ENCODE assay signal across 1 cellular context in the genomic region with DNA sequence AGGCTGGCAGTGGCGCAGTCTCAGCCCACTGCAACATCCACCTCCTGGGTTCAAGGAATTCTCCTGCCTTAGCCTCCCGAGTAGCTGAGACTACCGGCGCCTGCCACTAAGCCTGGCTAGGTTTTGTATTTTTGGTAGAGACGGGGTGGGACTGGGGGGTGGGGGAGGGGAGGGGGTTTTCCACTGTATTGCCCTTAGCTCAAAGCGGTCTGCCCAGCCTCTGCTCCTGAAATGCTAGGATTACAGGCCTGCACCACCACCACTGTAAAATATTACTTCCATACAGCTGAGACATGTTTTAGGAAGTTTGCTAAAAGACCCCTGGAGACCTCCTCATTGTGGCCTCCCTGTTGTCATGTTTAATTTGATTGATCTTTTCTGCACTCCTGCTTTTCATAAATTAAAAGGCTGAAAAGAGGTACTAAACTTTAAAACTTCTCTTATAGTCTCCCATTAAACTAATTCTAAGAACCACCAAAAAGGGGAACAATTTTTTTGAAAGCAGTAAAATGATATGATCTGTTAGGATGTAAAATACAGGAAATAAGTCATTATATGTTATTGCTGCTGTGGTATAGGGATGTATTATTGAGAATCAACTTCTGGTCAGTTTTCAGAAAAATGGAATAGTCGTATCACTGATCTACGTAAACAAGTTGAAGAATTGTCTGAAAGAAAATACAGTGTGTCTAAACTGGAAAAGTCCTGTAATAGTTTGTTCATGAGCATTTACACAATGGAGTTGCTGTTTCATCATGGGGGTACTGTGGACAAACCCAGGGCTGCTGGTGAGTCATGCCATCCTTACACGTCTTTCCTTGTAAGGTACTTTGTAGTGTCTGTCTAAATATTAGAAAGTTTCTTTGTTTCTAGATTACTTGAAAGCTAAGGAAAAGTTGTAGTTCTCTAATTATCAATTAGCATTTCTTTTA.
TF ChIP-seq lines count a peak whose summit lies in the region.

No MANE protein-coding gene starts in this region.

TF ChIP-seq in K562, 482 proteins besides CTCF, POLR2A, EP300 and RAD21 (continued from another document and continues in another):
- TF ChIP-seq, protein P1, sequence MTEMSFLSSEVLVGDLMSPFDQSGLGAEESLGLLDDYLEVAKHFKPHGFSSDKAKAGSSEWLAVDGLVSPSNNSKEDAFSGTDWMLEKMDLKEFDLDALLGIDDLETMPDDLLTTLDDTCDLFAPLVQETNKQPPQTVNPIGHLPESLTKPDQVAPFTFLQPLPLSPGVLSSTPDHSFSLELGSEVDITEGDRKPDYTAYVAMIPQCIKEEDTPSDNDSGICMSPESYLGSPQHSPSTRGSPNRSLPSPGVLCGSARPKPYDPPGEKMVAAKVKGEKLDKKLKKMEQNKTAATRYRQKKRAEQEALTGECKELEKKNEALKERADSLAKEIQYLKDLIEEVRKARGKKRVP (CRISPR knock-in tag; IDR thresholded peaks at IDR 0.05): 0 out of 2 replicates have a peak, but pooled peaks have one; percentile 41
- TF ChIP-seq, protein P2, sequence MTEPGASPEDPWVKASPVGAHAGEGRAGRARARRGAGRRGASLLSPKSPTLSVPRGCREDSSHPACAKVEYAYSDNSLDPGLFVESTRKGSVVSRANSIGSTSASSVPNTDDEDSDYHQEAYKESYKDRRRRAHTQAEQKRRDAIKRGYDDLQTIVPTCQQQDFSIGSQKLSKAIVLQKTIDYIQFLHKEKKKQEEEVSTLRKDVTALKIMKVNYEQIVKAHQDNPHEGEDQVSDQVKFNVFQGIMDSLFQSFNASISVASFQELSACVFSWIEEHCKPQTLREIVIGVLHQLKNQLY (CRISPR knock-in tag; conservative IDR thresholded peaks at IDR 0.05): no peak
- TF ChIP-seq TAL1 (IDR thresholded peaks at IDR 0.05) (no peak), NCOA6 (IDR thresholded peaks at IDR 0.05) (no peak), ZNF124 (CRISPR knock-in tag; IDR thresholded peaks at IDR 0.05) (no peak), THRB (CRISPR knock-in tag; conservative IDR thresholded peaks at IDR 0.05) (0 out of 2 replicates have a peak, but pooled peaks have one; percentile 60), GABPA (tag; conservative IDR thresholded peaks at IDR 0.05; ENCODE audit: low read depth) (0 out of 2 replicates have a peak, but pooled peaks have one; percentile 18), ETV6 (IDR thresholded peaks at IDR 0.05; ENCODE audit: borderline replicate concordance in 1 of 2, low read depth in 2 of 2, low read length in 1 of 2) (no peak), ETV6 (CRISPR knock-in tag; IDR thresholded peaks at IDR 0.05; ENCODE audit: borderline replicate concordance) (no peak), CBX1 (IDR thresholded peaks at IDR 0.05; ENCODE audit: low read depth) (no peak), SFPQ (IDR thresholded peaks at IDR 0.05; ENCODE audit: low read depth, low read length) (no peak), ZNF239 (CRISPR knock-in tag; IDR thresholded peaks at IDR 0.05) (peak; percentile 43; the same call in 1 of the 2 replicates), ZBTB17 (CRISPR knock-in tag; IDR thresholded peaks at IDR 0.05) (peak; percentile 66; the same call in 1 of the 2 replicates), PTTG1 (tag; IDR thresholded peaks at IDR 0.05; ENCODE audit: low read depth) (peak; percentile 33; the same call in 1 of the 2 replicates), ZNF41 (CRISPR knock-in tag; conservative IDR thresholded peaks at IDR 0.05) (peak; percentile 74; the same call in 1 of the 2 replicates), ZNF584 (CRISPR knock-in tag; IDR thresholded peaks at IDR 0.05; ENCODE audit: low read depth) (peak; percentile 93; the same call in 1 of the 2 replicates), TBL1XR1 (IDR thresholded peaks at IDR 0.05; ENCODE audit: low read length in 2 of 2) (no peak), CEBPG (CRISPR knock-in tag; IDR thresholded peaks at IDR 0.05) (no peak), CEBPG (tag; conservative IDR thresholded peaks at IDR 0.05 in 1 of 2, IDR thresholded peaks at IDR 0.05 in 1 of 2) (peak in 1 of 2 experiments; percentile 61; a peak in 2 of 4 replicates), CC2D1A (IDR thresholded peaks at IDR 0.05) (no peak), ZNF354B (CRISPR knock-in tag; IDR thresholded peaks at IDR 0.05) (peak; percentile 38; the same call in 1 of the 2 replicates), ZNF764 (CRISPR knock-in tag; IDR thresholded peaks at IDR 0.05; ENCODE audit: low read depth) (no peak), ZNF140 (CRISPR knock-in tag; IDR thresholded peaks at IDR 0.05) (no peak), ZNF780A (CRISPR knock-in tag; IDR thresholded peaks at IDR 0.05) (no peak), PCBP2 (IDR thresholded peaks at IDR 0.05; ENCODE audit: low read depth, low read length, poor library complexity, severe bottlenecking) (no peak), KAT7 (CRISPR knock-in tag; IDR thresholded peaks at IDR 0.05; ENCODE audit: borderline replicate concordance) (no peak), ZC3H11A (IDR thresholded peaks at IDR 0.05; ENCODE audit: low read depth, low read length) (no peak), BHLHE40 (IDR thresholded peaks at IDR 0.05; ENCODE audit: low read length) (no peak), TCF3 (CRISPR knock-in tag; IDR thresholded peaks at IDR 0.05) (no peak), EZH2 (IDR thresholded peaks at IDR 0.05; ENCODE audit: borderline replicate concordance, low read depth, low read length) (no peak)
- TF ChIP-seq, protein P3, sequence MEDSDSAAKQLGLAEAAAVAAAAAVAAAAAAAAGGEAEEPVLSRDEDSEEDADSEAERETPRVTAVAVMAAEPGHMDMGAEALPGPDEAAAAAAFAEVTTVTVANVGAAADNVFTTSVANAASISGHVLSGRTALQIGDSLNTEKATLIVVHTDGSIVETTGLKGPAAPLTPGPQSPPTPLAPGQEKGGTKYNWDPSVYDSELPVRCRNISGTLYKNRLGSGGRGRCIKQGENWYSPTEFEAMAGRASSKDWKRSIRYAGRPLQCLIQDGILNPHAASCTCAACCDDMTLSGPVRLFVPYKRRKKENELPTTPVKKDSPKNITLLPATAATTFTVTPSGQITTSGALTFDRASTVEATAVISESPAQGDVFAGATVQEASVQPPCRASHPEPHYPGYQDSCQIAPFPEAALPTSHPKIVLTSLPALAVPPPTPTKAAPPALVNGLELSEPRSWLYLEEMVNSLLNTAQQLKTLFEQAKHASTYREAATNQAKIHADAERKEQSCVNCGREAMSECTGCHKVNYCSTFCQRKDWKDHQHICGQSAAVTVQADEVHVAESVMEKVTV (CRISPR knock-in tag; IDR thresholded peaks at IDR 0.05): peak; percentile 7; the same call in 1 of the 2 replicates
- TF ChIP-seq, protein P4, sequence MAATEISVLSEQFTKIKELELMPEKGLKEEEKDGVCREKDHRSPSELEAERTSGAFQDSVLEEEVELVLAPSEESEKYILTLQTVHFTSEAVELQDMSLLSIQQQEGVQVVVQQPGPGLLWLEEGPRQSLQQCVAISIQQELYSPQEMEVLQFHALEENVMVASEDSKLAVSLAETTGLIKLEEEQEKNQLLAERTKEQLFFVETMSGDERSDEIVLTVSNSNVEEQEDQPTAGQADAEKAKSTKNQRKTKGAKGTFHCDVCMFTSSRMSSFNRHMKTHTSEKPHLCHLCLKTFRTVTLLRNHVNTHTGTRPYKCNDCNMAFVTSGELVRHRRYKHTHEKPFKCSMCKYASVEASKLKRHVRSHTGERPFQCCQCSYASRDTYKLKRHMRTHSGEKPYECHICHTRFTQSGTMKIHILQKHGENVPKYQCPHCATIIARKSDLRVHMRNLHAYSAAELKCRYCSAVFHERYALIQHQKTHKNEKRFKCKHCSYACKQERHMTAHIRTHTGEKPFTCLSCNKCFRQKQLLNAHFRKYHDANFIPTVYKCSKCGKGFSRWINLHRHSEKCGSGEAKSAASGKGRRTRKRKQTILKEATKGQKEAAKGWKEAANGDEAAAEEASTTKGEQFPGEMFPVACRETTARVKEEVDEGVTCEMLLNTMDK (IDR thresholded peaks at IDR 0.05; ENCODE audit: borderline replicate concordance, insufficient read depth, low read depth, low read length, poor library complexity, severe bottlenecking): no peak
- TF ChIP-seq, protein P5, sequence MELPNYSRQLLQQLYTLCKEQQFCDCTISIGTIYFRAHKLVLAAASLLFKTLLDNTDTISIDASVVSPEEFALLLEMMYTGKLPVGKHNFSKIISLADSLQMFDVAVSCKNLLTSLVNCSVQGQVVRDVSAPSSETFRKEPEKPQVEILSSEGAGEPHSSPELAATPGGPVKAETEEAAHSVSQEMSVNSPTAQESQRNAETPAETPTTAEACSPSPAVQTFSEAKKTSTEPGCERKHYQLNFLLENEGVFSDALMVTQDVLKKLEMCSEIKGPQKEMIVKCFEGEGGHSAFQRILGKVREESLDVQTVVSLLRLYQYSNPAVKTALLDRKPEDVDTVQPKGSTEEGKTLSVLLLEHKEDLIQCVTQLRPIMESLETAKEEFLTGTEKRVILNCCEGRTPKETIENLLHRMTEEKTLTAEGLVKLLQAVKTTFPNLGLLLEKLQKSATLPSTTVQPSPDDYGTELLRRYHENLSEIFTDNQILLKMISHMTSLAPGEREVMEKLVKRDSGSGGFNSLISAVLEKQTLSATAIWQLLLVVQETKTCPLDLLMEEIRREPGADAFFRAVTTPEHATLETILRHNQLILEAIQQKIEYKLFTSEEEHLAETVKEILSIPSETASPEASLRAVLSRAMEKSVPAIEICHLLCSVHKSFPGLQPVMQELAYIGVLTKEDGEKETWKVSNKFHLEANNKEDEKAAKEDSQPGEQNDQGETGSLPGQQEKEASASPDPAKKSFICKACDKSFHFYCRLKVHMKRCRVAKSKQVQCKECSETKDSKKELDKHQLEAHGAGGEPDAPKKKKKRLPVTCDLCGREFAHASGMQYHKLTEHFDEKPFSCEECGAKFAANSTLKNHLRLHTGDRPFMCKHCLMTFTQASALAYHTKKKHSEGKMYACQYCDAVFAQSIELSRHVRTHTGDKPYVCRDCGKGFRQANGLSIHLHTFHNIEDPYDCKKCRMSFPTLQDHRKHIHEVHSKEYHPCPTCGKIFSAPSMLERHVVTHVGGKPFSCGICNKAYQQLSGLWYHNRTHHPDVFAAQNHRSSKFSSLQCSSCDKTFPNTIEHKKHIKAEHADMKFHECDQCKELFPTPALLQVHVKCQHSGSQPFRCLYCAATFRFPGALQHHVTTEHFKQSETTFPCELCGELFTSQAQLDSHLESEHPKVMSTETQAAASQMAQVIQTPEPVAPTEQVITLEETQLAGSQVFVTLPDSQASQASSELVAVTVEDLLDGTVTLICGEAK (IDR thresholded peaks at IDR 0.05): no peak
- TF ChIP-seq, protein P5 (CRISPR knock-in tag; IDR thresholded peaks at IDR 0.05): no peak
- TF ChIP-seq, protein P6, sequence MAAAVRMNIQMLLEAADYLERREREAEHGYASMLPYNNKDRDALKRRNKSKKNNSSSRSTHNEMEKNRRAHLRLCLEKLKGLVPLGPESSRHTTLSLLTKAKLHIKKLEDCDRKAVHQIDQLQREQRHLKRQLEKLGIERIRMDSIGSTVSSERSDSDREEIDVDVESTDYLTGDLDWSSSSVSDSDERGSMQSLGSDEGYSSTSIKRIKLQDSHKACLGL (CRISPR knock-in tag; IDR thresholded peaks at IDR 0.05; ENCODE audit: borderline replicate concordance, poor library complexity, severe bottlenecking): no peak
- TF ChIP-seq, protein P7, sequence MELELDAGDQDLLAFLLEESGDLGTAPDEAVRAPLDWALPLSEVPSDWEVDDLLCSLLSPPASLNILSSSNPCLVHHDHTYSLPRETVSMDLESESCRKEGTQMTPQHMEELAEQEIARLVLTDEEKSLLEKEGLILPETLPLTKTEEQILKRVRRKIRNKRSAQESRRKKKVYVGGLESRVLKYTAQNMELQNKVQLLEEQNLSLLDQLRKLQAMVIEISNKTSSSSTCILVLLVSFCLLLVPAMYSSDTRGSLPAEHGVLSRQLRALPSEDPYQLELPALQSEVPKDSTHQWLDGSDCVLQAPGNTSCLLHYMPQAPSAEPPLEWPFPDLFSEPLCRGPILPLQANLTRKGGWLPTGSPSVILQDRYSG (tag; conservative IDR thresholded peaks at IDR 0.05; ENCODE audit: low read depth): 0 out of 2 replicates have a peak, but pooled peaks have one; percentile 36
